ENCODE assay signal across 1 cellular context in genomic region chr19:43774103-43774939, GRCh38.
A peak's percentile ranks its signal among the peaks of the same experiment; 100 is the strongest.
TF ChIP-seq lines count a peak whose summit lies in the region.

No MANE protein-coding gene starts in this region.

TF ChIP-seq in K562, 482 proteins besides CTCF, POLR2A, EP300 and RAD21 (continued from another document and continues in another):
- TF ChIP-seq ZBTB40 (IDR thresholded peaks at IDR 0.05): no peak
- no peak for TF ChIP-seq ZBTB40 (CRISPR knock-in tag; IDR thresholded peaks at IDR 0.05)
- TF ChIP-seq ZNF668 (CRISPR knock-in tag; IDR thresholded peaks at IDR 0.05): no peak; the same call in 1 of the 2 replicates
- TF ChIP-seq CBX2 (IDR thresholded peaks at IDR 0.05; ENCODE audit: insufficient read depth, low read length, poor library complexity, severe bottlenecking): no peak
- TF ChIP-seq ZNF830 (CRISPR knock-in tag; IDR thresholded peaks at IDR 0.05): no peak
- no peak for TF ChIP-seq ZNF57 (CRISPR knock-in tag; IDR thresholded peaks at IDR 0.05)
- peak; percentile 91 for TF ChIP-seq SMARCE1 (IDR thresholded peaks at IDR 0.05)
- TF ChIP-seq ZBED1 (IDR thresholded peaks at IDR 0.05): 0 out of 2 replicates have a peak, but pooled peaks have one; percentile 64
- no peak for TF ChIP-seq ESRRB (CRISPR knock-in tag; IDR thresholded peaks at IDR 0.05; ENCODE audit: borderline replicate concordance)
- 0 out of 2 replicates have a peak, but pooled peaks have one; percentile 17 for TF ChIP-seq ZNF586 (CRISPR knock-in tag; conservative IDR thresholded peaks at IDR 0.05)
- peak; percentile 100 for TF ChIP-seq MAZ (CRISPR knock-in tag; conservative IDR thresholded peaks at IDR 0.05 in 1 of 2, IDR thresholded peaks at IDR 0.05 in 1 of 2)
- no peak; the same call in 1 of the 2 replicates for TF ChIP-seq ATF2 (CRISPR knock-in tag; IDR thresholded peaks at IDR 0.05)
- no peak for TF ChIP-seq SNIP1 (IDR thresholded peaks at IDR 0.05; ENCODE audit: low read depth)
- TF ChIP-seq MAFK (IDR thresholded peaks at IDR 0.05; ENCODE audit: low read length): no peak
- TF ChIP-seq DIDO1 (tag; IDR thresholded peaks at IDR 0.05; ENCODE audit: low read depth): no peak
- peak; percentile 82 for TF ChIP-seq STAT5A (IDR thresholded peaks at IDR 0.05; ENCODE audit: borderline replicate concordance, low read length)
- TF ChIP-seq ZBTB2 (IDR thresholded peaks at IDR 0.05): no peak; the same call in 1 of the 2 replicates
- TF ChIP-seq E2F8 (IDR thresholded peaks at IDR 0.05; ENCODE audit: low read depth, partially characterized antibody): peak; percentile 67
- TF ChIP-seq ARHGAP35 (IDR thresholded peaks at IDR 0.05; ENCODE audit: partially characterized antibody): no peak
- TF ChIP-seq RNF219 (CRISPR knock-in tag; IDR thresholded peaks at IDR 0.05): no peak
- peak; percentile 82 for TF ChIP-seq USF1 (CRISPR knock-in tag; IDR thresholded peaks at IDR 0.05)
- peak; percentile 85 for TF ChIP-seq GABPB1 (CRISPR knock-in tag; IDR thresholded peaks at IDR 0.05)
- no peak for TF ChIP-seq FOXO4 (CRISPR knock-in tag; IDR thresholded peaks at IDR 0.05)
- peak; percentile 98 for TF ChIP-seq CTCFL (IDR thresholded peaks at IDR 0.05; ENCODE audit: borderline replicate concordance, insufficient read depth, low read depth, low read length, poor library complexity, severe bottlenecking)
- TF ChIP-seq WHSC1 (IDR thresholded peaks at IDR 0.05; ENCODE audit: low read length): no peak
- TF ChIP-seq STAT5B (CRISPR knock-in tag; IDR thresholded peaks at IDR 0.05): no peak
- no peak for TF ChIP-seq ZBTB26 (CRISPR knock-in tag; IDR thresholded peaks at IDR 0.05)
- peak; percentile 41 for TF ChIP-seq SAP30 (IDR thresholded peaks at IDR 0.05; ENCODE audit: borderline replicate concordance, insufficient read depth, low read depth, low read length, poor library complexity, severe bottlenecking)
- no peak for TF ChIP-seq XRCC3 (IDR thresholded peaks at IDR 0.05)
- peak; percentile 94 for TF ChIP-seq U2AF1 (optimal IDR thresholded peaks at IDR 0.05; ENCODE audit: low read depth, low read length)
- TF ChIP-seq BHLHE40 (IDR thresholded peaks at IDR 0.05; ENCODE audit: low read length): peak; percentile 99
